Comparison of ENCODE assay signal across 7 cellular contexts in the genomic region with DNA sequence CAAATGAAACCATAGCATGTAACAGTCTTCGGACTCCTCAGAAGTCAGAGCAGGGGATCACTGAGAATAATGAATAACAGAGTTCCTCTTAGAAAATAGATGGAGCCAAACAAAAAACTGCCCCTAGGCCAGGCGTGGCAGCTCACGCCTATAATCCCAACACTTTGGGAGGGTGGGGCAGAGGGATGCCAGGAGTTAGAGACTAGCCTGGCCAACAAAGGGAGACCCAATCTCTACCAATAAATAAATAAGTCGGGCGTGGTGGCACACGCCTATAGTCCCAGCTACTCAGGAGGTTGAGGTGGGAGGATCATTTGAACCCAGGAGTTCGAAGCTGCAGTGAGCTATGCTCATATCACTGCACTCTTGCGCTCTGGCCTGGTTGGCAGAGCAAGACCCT. TPM values are rescaled to one million over a fixed set of nuclear protein-coding genes. Genes with fewer than 3 reads are reported as not detected.
"Had no signal": no experiment of that assay in that cellular context is flagged by ENCODE, and none has a peak within 500 bp of the region (broad histone marks: within the 10 kb centered on the region; RNA-seq: fewer than 3 reads in every experiment).

No MANE protein-coding gene starts in this region.

- H3K9me3 Mint-ChIP-seq: IgD-negative memory B cell had no signal

- H3K4me1 Mint-ChIP-seq: IgD-negative memory B cell had no signal

- H3K27ac ChIP-seq: HL-60 had no signal

- H3K4me3 ChIP-seq: K562 had no signal

- ATAC-seq: HepG2, K562 had no signal

- H3K4me3 Mint-ChIP-seq: IgD-negative memory B cell had no signal

- H3K27ac Mint-ChIP-seq: IgD-negative memory B cell had no signal

- DNase-seq: IMR-90, KBM-7, KG1 had no signal

RNA-seq across cellular contexts. Expression of a gene that starts 58.5 kb away (rescaled TPM):
- total RNA-seq: HepG2, K562 had no signal
